In genomic region chr3:196874511-196875094, GRCh38 we compare ENCODE assay signal across 6 cellular contexts. TPM values are rescaled to one million over a fixed set of nuclear protein-coding genes. Genes with fewer than 3 reads are reported as not detected.
DNase-seq lines count a peak whose midpoint lies in the region; TF ChIP-seq lines count a peak whose summit lies in the region.
"Not testable (repeated sequence)": the region's sequence is repeated elsewhere in the genome, so short reads cannot be mapped to it uniquely, and the experiment has no call there.

No MANE protein-coding gene starts in this region.

- H2BK12ac ChIP-seq in trophoblast cell (ENCODE audit: low read length): not testable (repeated sequence)

- H4K91ac ChIP-seq in trophoblast cell (ENCODE audit: low read depth, low read length): not testable (repeated sequence)

- H3K4me3 Mint-ChIP-seq in activated naive CD8-positive, alpha-beta T cell: not testable (repeated sequence)

- H3K79me2 ChIP-seq in trophoblast cell (ENCODE audit: control insufficient read depth, insufficient read depth, low read length, poor library complexity): not testable (repeated sequence)

- not testable (repeated sequence) for H3K14ac ChIP-seq in trophoblast cell (ENCODE audit: low read length)

- not testable (repeated sequence) for H3K36me3 Mint-ChIP-seq in activated naive CD8-positive, alpha-beta T cell

- TF ChIP-seq CTCF in cardiac muscle cell (IDR thresholded peaks at IDR 0.05; ENCODE audit: low read depth, low read length): not testable (repeated sequence)

- 91 to 92% methylated on average over 4 to 6 of the region's 7 CpGs for WGBS in mesodermal cell (ENCODE audit: insufficient coverage in 2 of 2), 2 experiments
- no CpG with 5 or more reads among the region's 7 CpGs for WGBS in trophoblast cell (ENCODE audit: extremely low coverage, insufficient coverage, insufficient read length)

- H3K36me3 ChIP-seq in ES-I3 (ENCODE audit: insufficient read depth, low read length); cardiac muscle cell; trophoblast cell (ENCODE audit: control insufficient read depth in 1 of 2, insufficient read depth in 2 of 2, low read length in 2 of 2): not testable (repeated sequence)
- H3K36me3 ChIP-seq in mesodermal cell (ENCODE audit: control insufficient read depth, insufficient read depth, low read length): peaks cover 32% of the 10 kb centered on the region

- H3K4me1 ChIP-seq in ES-I3 (ENCODE audit: insufficient read depth, low read length); cardiac muscle cell (ENCODE audit: low read depth); mesodermal cell (ENCODE audit: control insufficient read depth, insufficient read depth, low read length, poor library complexity, severe bottlenecking); trophoblast cell (ENCODE audit: control insufficient read depth in 1 of 2, insufficient read depth in 2 of 2, low read length in 2 of 2): not testable (repeated sequence)

- H2BK5ac ChIP-seq in trophoblast cell (ENCODE audit: low read depth, low read length, poor library complexity): not testable (repeated sequence)

- not testable (repeated sequence) for H3K4me3 ChIP-seq in cardiac muscle cell; mesodermal cell (ENCODE audit: extremely low read depth, insufficient read depth, low read length, poor library complexity, severe bottlenecking); trophoblast cell (ENCODE audit: low read depth, low read length)

- not testable (repeated sequence) for H3K23ac ChIP-seq in trophoblast cell (ENCODE audit: low read length)

- H2AFZ ChIP-seq in trophoblast cell (ENCODE audit: insufficient read depth, low read length, poor library complexity): not testable (repeated sequence)

- peak overlapping the region; percentile 13 for H3K27ac ChIP-seq in cardiac muscle cell
- peak overlapping the region; percentile 5 for H3K27ac ChIP-seq in mesodermal cell (ENCODE audit: low read depth, low read length, severe bottlenecking)
- H3K27ac ChIP-seq in trophoblast cell (ENCODE audit: low read depth, low read length): peak overlapping the region; percentile 80

- H2AK5ac ChIP-seq in trophoblast cell (ENCODE audit: low read length): not testable (repeated sequence)

- not testable (repeated sequence) for H3K4ac ChIP-seq in trophoblast cell (ENCODE audit: low read depth, low read length)

- peak; percentile 20 for DNase-seq in M059J (ENCODE audit: low read depth)
- not testable (repeated sequence) for DNase-seq in cardiac muscle cell (ENCODE audit: low read depth in 1 of 2, low spot score in 1 of 2)
- DNase-seq in trophoblast cell: peak; percentile 54 to 94

- H4K8ac ChIP-seq in trophoblast cell (ENCODE audit: low read depth, low read length): not testable (repeated sequence)

- H3K18ac ChIP-seq in trophoblast cell (ENCODE audit: low read length): not testable (repeated sequence)

- H3K9ac ChIP-seq in ES-I3 (ENCODE audit: low read depth, low read length): peak overlapping the region; percentile 12; the same call in 1 of the 2 replicates
- H3K9ac ChIP-seq in trophoblast cell (ENCODE audit: low read length): not testable (repeated sequence)

- H3K27me3 Mint-ChIP-seq in activated naive CD8-positive, alpha-beta T cell: not testable (repeated sequence)

- H2BK120ac ChIP-seq in trophoblast cell (ENCODE audit: insufficient read depth, low read length, poor library complexity): not testable (repeated sequence)

- not testable (repeated sequence) for H3K9me3 ChIP-seq in ES-I3 (ENCODE audit: control insufficient read depth, insufficient read depth, low read length); cardiac muscle cell (ENCODE audit: low read depth); mesodermal cell (ENCODE audit: control insufficient read depth, low read length); trophoblast cell (ENCODE audit: insufficient read depth, low read depth, low read length)

- H3K27me3 ChIP-seq in cardiac muscle cell; trophoblast cell (ENCODE audit: insufficient read depth, low read length): not testable (repeated sequence)

- not testable (repeated sequence) for H3K9me3 Mint-ChIP-seq in activated naive CD8-positive, alpha-beta T cell (ENCODE audit: low read depth)

- H3K4me2 ChIP-seq in trophoblast cell (ENCODE audit: low read length): peak overlapping the region; percentile 1

- H3K27ac Mint-ChIP-seq in activated naive CD8-positive, alpha-beta T cell: peak overlapping the region; percentile 30

- not testable (repeated sequence) for H4K12ac ChIP-seq in trophoblast cell (ENCODE audit: low read depth, low read length)

- peaks cover 55% of the 10 kb centered on the region for H3K4me1 Mint-ChIP-seq in activated naive CD8-positive, alpha-beta T cell (ENCODE audit: low read depth)

- H3K79me1 ChIP-seq in trophoblast cell (ENCODE audit: low read length): not testable (repeated sequence)

RNA-seq across cellular contexts. Expression of gene SENP5, which starts 6.9 kb away (rescaled TPM):
- 39.3 and 62.4 TPM in 2 replicates for total RNA-seq in M059J (2014; rRNA removed; shearing (Covaris generic))
- 30.5 and 34.1 TPM in 2 replicates for total RNA-seq in cardiac muscle cell
- polyA plus RNA-seq in cardiac muscle cell: 8.1 and 11.1 TPM in 2 replicates
- polyA plus RNA-seq in mesodermal cell (2013, experiment 1 of 2): 24.8 TPM
- 20.1 TPM for polyA plus RNA-seq in mesodermal cell (2013, experiment 2 of 2)
- polyA plus RNA-seq in trophoblast cell (2013): 26.2 and 27.3 TPM in 2 replicates

Comparison
In these comparisons a context has a peak if more than half of its experiments do, and no peak if none do; other contexts are left out.
1. H3K27ac ChIP-seq: peak in every context shown above with its lines; median percentile 80 in trophoblast cell; 13 in cardiac muscle cell; 5 in mesodermal cell.